ENCODE assay signal across 23 cellular contexts in the genomic region with DNA sequence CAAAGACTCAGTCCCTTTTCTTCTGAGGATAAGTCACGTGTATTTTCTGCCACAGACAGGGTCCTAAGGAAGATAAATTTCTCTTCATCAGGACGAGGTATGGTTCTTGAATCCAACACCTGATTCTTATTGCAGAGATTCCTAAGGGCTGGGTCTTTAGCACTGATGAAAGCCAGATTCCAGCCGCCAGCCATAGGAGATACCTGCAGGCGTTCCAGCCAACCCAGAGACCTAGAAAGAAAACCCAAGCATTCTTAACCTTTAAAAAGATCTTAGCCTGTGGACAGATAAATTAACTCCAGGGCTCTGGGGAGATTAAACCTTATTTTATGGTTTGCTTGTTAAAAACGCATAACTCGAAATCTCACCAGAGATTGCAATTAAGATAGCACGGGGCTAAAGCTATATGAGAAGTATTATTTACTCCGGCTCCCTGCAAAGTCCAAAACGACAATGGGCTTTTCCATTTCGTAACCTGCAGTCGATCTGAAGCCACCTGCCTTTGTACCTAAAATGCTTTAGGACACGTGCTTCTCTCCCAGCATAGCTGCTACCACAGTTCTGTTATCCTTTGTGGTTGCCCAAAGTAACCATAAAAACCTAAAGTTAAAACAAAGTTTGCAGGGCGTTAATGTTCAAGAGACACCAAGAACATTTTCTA.
"Had no signal": no experiment of that assay in that cellular context is flagged by ENCODE, and none has a peak within 500 bp of the region (broad histone marks: within the 10 kb centered on the region; RNA-seq: fewer than 3 reads in every experiment).

No MANE protein-coding gene starts in this region.

- H3K4me2 ChIP-seq: KMS-11, SK-N-SH had no signal

- H3K4me1 ChIP-seq: SJCRH30 had no signal

- ATAC-seq: activated T-cell treated with anti-CD3 and anti-CD28 coated beads, Interleukin-2, amount 50 U/mL, for 4 hours had no signal

- H3K4me3 ChIP-seq: cardiac muscle cell, Peyer's patch, SJCRH30 had no signal

- DNase-seq: activated CD4-positive, alpha-beta memory T cell treated with anti-CD3 and anti-CD28 coated beads for 36 hours; activated CD4-positive, alpha-beta T cell treated with anti-CD3 and anti-CD28 coated beads, Interleukin-2, amount 10 ng/mL, durations not matched to agents 7 days and 5 days; activated CD4-positive, CD25-positive, alpha-beta regulatory T cell; activated CD8-positive, alpha-beta memory T cell treated with anti-CD3 and anti-CD28 coated beads for 24 hours; activated gamma-delta T cell; activated naive CD4-positive, alpha-beta T cell treated with anti-CD3 and anti-CD28 coated beads for 36 hours; activated T-cell treated with anti-CD3 and anti-CD28 coated beads, Interleukin-2, amount 50 U/mL, for 4 hours; amygdala; brain microvascular endothelial cell; NCI-H1092; NCI-H1417; NCI-H1930; NCI-H510A treated with DMSO at 0.1 percent for 48 hours; NCI-H69; Peyer's patch; Right ventricle myocardium superior; SJCRH30; SK-N-SH; T-helper 1 cell had no signal

- H3K27me3 ChIP-seq: brain microvascular endothelial cell, cardiac muscle cell, Peyer's patch, SJCRH30 had no signal

- H3K36me3 ChIP-seq: brain microvascular endothelial cell, cardiac muscle cell, Peyer's patch, SJCRH30 had no signal

- H3K9me3 ChIP-seq: Peyer's patch, SJCRH30, SK-N-SH had no signal

- H3K27ac ChIP-seq: brain microvascular endothelial cell, cardiac muscle cell, KMS-11, Peyer's patch, RWPE1, SJCRH30, VCaP had no signal

- H3K9ac ChIP-seq: KMS-11, SK-N-SH had no signal
